Comparison of ENCODE assay signal across 9 cellular contexts in genomic region chr4:147550626-147551250, GRCh38.
DNase-seq lines count a peak whose midpoint lies in the region; ATAC-seq, FAIRE-seq and TF ChIP-seq lines count a peak whose summit lies in the region.
"Had no signal": no experiment of that assay in that cellular context is flagged by ENCODE, and none has a peak within 500 bp of the region (broad histone marks: within the 10 kb centered on the region; RNA-seq: fewer than 3 reads in every experiment).

No MANE protein-coding gene starts in this region.

- no peak for TF ChIP-seq CTCF in K562 (IDR thresholded peaks at IDR 0.05 in 2 of 3, conservative IDR thresholded peaks at IDR 0.05 in 1 of 3; ENCODE audit: insufficient read depth in 2 of 3, low read depth in 1 of 3, low read length in 3 of 3)
- TF ChIP-seq CTCF in vagina (IDR thresholded peaks at IDR 0.05), result no peak

- H3K27me3 ChIP-seq in K562 (ENCODE audit: control insufficient read depth in 2 of 2, insufficient read depth in 2 of 2, low read length in 2 of 2) (no peaks in the 10 kb centered on the region), vagina (no peaks in the 10 kb centered on the region)

- no peak for FAIRE-seq in K562 (lab: Jason Lieb, UNC)

- H3K4me2 ChIP-seq in K562 (ENCODE audit: insufficient read depth, low read length), result no peak overlapping the region

- H3K4me1 ChIP-seq in K562 (replicated peaks in 1 of 2; ENCODE audit: control insufficient read depth in 2 of 2, insufficient read depth in 2 of 2, low read length in 2 of 2) (no peaks in the 10 kb centered on the region), vagina (peaks cover 12% of the 10 kb centered on the region)
- H3K4me1 ChIP-seq: parathyroid adenoma had no signal

- no peak for DNase-seq in stimulated activated naive CD8-positive, alpha-beta T cell treated with anti-CD3 and anti-CD28 coated beads, Interleukin-15, Interleukin-2, amounts not matched to agents 100 U/mL and 50 U/mL, for 24 hours
- DNase-seq in stimulated activated naive CD8-positive, alpha-beta T cell treated with anti-CD3 and anti-CD28 coated beads, Interleukin-15, amount 100 ng/mL, for 72 hours, result no peak
- DNase-seq in K562 (ENCODE audit: extremely low read depth in 1 of 4, low spot score in 3 of 4) (no peak), vagina (ENCODE audit: extremely low spot score in 2 of 2) (no peak), D341Med (ENCODE audit: low spot score) (no peak), DMS53 treated with DMSO at 0.1 percent for 48 hours (lab: John Stamatoyannopoulos, UW; ENCODE audit: unreplicated experiment) (no peak), SHP77 treated with DMSO at 0.1 percent for 48 hours (lab: John Stamatoyannopoulos, UW) (no peak)

- H3K36me3 ChIP-seq in K562 (ENCODE audit: control insufficient read depth, insufficient read depth, low read length) (no peaks in the 10 kb centered on the region), vagina (no peaks in the 10 kb centered on the region)

- no peaks in the 10 kb centered on the region for H3K9me1 ChIP-seq in K562 (ENCODE audit: control insufficient read depth, insufficient read depth, low read length)

- no peaks in the 10 kb centered on the region for H4K20me1 ChIP-seq in K562 (replicated peaks; ENCODE audit: control insufficient read depth, insufficient read depth, low read length)

- POLR2A ChIA-PET in K562 (lab: Yijun Ruan, JAX), result no interaction called here

- under 1% methylated on average over 8 of the region's 8 CpGs for WGBS in K562 (ENCODE audit: insufficient coverage, low coverage, missing lambda C conversion rate)

- intact Hi-C loops in K562 (cut with micrococcal nuclease), result no loop called here
- intact Hi-C loops in vagina (cut with DNase I), result no loop called here

- peaks cover 24% of the 10 kb centered on the region for H3K27me3 Mint-ChIP-seq in stimulated activated naive CD8-positive, alpha-beta T cell treated with anti-CD3 and anti-CD28 coated beads, Interleukin-15, amount 100 ng/mL, for 72 hours

- peak overlapping the region in 1 of 2 donors; percentile 6 for H3K4me3 Mint-ChIP-seq in stimulated activated naive CD8-positive, alpha-beta T cell treated with anti-CD3 and anti-CD28 coated beads, Interleukin-15, amount 100 ng/mL, for 72 hours

- no peak overlapping the region for H3K9ac ChIP-seq in K562 (ENCODE audit: insufficient read depth in 1 of 2, low read depth in 2 of 2, low read length in 2 of 2)
- H3K9ac ChIP-seq: parathyroid adenoma had no signal

- H3K9me3 Mint-ChIP-seq in stimulated activated naive CD8-positive, alpha-beta T cell treated with anti-CD3 and anti-CD28 coated beads, Interleukin-15, amount 100 ng/mL, for 72 hours, result peaks cover 5 to 34% of the 10 kb centered on the region in 2 donors

- peaks cover 10% of the 10 kb centered on the region for H3K4me1 Mint-ChIP-seq in stimulated activated naive CD8-positive, alpha-beta T cell treated with anti-CD3 and anti-CD28 coated beads, Interleukin-15, amount 100 ng/mL, for 72 hours

- H3K9me3 ChIP-seq in K562 (replicated peaks; ENCODE audit: control insufficient read depth, insufficient read depth, low read depth, low read length), result no peaks in the 10 kb centered on the region
- H3K9me3 ChIP-seq in vagina, result no peaks in the 10 kb centered on the region

- H3K27ac ChIP-seq in K562 (ENCODE audit: extremely low read depth, low read depth, low read length) (no peak overlapping the region), vagina (peak overlapping the region; percentile 26)
- H3K27ac ChIP-seq: parathyroid adenoma had no signal

- H3K27ac Mint-ChIP-seq in stimulated activated naive CD8-positive, alpha-beta T cell treated with anti-CD3 and anti-CD28 coated beads, Interleukin-15, amount 100 ng/mL, for 72 hours, result peak overlapping the region in 1 of 2 donors; percentile 55

- TF ChIP-seq EP300 in K562 (IDR thresholded peaks at IDR 0.05; ENCODE audit: low read length), result no peak

- H3K4me3 ChIP-seq in K562 (no peak overlapping the region), vagina (peak overlapping the region in 1 of 2 donors; percentile 7)

- H3K79me2 ChIP-seq in K562 (ENCODE audit: control insufficient read depth, insufficient read depth, low read length), result no peaks in the 10 kb centered on the region
- H3K79me2 ChIP-seq: parathyroid adenoma had no signal

- H2AFZ ChIP-seq in K562 (ENCODE audit: low read depth, low read length), result no peak overlapping the region
- H2AFZ ChIP-seq: parathyroid adenoma had no signal

- in situ Hi-C loops in K562 (cut with MboI), result no loop called here

- ATAC-seq in stimulated activated naive CD8-positive, alpha-beta T cell treated with anti-CD3 and anti-CD28 coated beads, Interleukin-15, Interleukin-2, amounts not matched to agents 100 U/mL and 50 U/mL, for 24 hours, result peak; percentile 19
- no peak for ATAC-seq in stimulated activated naive CD8-positive, alpha-beta T cell treated with anti-CD3 and anti-CD28 coated beads, Interleukin-15, amount 100 ng/mL, for 72 hours
- ATAC-seq in HG03039 (IDR thresholded peaks at IDR 0.05; ENCODE audit: unreplicated experiment) (peak; percentile 73), K562 (no peak)

- BruUV-seq in K562 (replicated peaks; lab: Mats Ljungman, UMichigan), result no TSS peak

- no peak for TF ChIP-seq RAD21 in K562 (CRISPR knock-in tag; conservative IDR thresholded peaks at IDR 0.05 in 1 of 2, IDR thresholded peaks at IDR 0.05 in 1 of 2)

- TF ChIP-seq POLR2A in K562 (conservative IDR thresholded peaks at IDR 0.05) (no peak), vagina (IDR thresholded peaks at IDR 0.05) (no peak)

- CTCF ChIA-PET in K562 (lab: Yijun Ruan, JAX; ENCODE audit: low intra/inter-chr PET ratio), result no interaction called here

TF ChIP-seq in K562, 482 proteins besides CTCF, POLR2A, EP300 and RAD21 (continues in another document):
- TF ChIP-seq RUNX1 (IDR thresholded peaks at IDR 0.05; ENCODE audit: low read depth) (no peak), EWSR1 (IDR thresholded peaks at IDR 0.05; ENCODE audit: borderline replicate concordance, low read depth, partially characterized antibody) (no peak), THAP7 (CRISPR knock-in tag; IDR thresholded peaks at IDR 0.05) (no peak), ARID1B (IDR thresholded peaks at IDR 0.05) (no peak), NCOR1 (IDR thresholded peaks at IDR 0.05) (no peak), FOXP1 (CRISPR knock-in tag; IDR thresholded peaks at IDR 0.05) (no peak), MAFK (IDR thresholded peaks at IDR 0.05; ENCODE audit: low read length) (peak; percentile 20; the same call in 1 of the 2 replicates), ZNF121 (CRISPR knock-in tag; conservative IDR thresholded peaks at IDR 0.05) (no peak), HINFP (tag; conservative IDR thresholded peaks at IDR 0.05; ENCODE audit: low read depth) (no peak), ERF (CRISPR knock-in tag; IDR thresholded peaks at IDR 0.05) (no peak), ZFX (CRISPR knock-in tag; IDR thresholded peaks at IDR 0.05) (no peak), ZNF75A (CRISPR knock-in tag; IDR thresholded peaks at IDR 0.05) (no peak), BDP1 (IDR thresholded peaks at IDR 0.05; ENCODE audit: insufficient read depth, insufficient read length) (no peak), ELK1 (CRISPR knock-in tag; IDR thresholded peaks at IDR 0.05) (no peak), DIDO1 (tag; IDR thresholded peaks at IDR 0.05; ENCODE audit: low read depth) (no peak), ZNF217 (CRISPR knock-in tag; IDR thresholded peaks at IDR 0.05) (no peak), HDAC3 (IDR thresholded peaks at IDR 0.05; ENCODE audit: borderline replicate concordance, partially characterized antibody) (no peak), ZNF316 (IDR thresholded peaks at IDR 0.05) (peak; percentile 59), ZNF512 (tag; IDR thresholded peaks at IDR 0.05) (no peak), C11orf30 (IDR thresholded peaks at IDR 0.05; ENCODE audit: low read depth) (peak; percentile 49; the same call in 1 of the 2 replicates), SIRT6 (IDR thresholded peaks at IDR 0.05; ENCODE audit: low read depth, low read length) (no peak)

Comparison
In these comparisons a context has a peak if more than half of its experiments do, and no peak if none do; other contexts are left out.
1. ATAC-seq: peak in stimulated activated naive CD8-positive, alpha-beta T cell treated with anti-CD3 and anti-CD28 coated beads, Interleukin-15, Interleukin-2, amounts not matched to agents 100 U/mL and 50 U/mL, for 24 hours (single experiment) and HG03039 (single experiment); none in stimulated activated naive CD8-positive, alpha-beta T cell treated with anti-CD3 and anti-CD28 coated beads, Interleukin-15, amount 100 ng/mL, for 72 hours (single experiment) and K562 (single experiment).